In genomic region chr2:216991563-216991962, GRCh38 we compare ENCODE assay signal across 1 cellular context.
TF ChIP-seq lines count a peak whose summit lies in the region.

No MANE protein-coding gene starts in this region.

TF ChIP-seq in WTC11, 78 proteins besides CTCF, POLR2A, EP300 and RAD21 (continued from another document):
- TF ChIP-seq, protein P1, sequence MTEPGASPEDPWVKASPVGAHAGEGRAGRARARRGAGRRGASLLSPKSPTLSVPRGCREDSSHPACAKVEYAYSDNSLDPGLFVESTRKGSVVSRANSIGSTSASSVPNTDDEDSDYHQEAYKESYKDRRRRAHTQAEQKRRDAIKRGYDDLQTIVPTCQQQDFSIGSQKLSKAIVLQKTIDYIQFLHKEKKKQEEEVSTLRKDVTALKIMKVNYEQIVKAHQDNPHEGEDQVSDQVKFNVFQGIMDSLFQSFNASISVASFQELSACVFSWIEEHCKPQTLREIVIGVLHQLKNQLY (CRISPR knock-in tag; IDR thresholded peaks at IDR 0.05) = no peak
- TF ChIP-seq, protein P2, sequence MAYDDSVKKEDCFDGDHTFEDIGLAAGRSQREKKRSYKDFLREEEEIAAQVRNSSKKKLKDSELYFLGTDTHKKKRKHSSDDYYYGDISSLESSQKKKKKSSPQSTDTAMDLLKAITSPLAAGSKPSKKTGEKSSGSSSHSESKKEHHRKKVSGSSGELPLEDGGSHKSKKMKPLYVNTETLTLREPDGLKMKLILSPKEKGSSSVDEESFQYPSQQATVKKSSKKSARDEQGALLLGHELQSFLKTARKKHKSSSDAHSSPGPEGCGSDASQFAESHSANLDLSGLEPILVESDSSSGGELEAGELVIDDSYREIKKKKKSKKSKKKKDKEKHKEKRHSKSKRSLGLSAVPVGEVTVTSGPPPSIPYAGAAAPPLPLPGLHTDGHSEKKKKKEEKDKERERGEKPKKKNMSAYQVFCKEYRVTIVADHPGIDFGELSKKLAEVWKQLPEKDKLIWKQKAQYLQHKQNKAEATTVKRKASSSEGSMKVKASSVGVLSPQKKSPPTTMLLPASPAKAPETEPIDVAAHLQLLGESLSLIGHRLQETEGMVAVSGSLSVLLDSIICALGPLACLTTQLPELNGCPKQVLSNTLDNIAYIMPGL (CRISPR knock-in tag; IDR thresholded peaks at IDR 0.05) = no peak
- TF ChIP-seq TEAD1 (CRISPR knock-in tag; IDR thresholded peaks at IDR 0.05) (no peak), CREM (CRISPR knock-in tag; IDR thresholded peaks at IDR 0.05) (no peak), ZNF263 (CRISPR knock-in tag; IDR thresholded peaks at IDR 0.05; ENCODE audit: low read depth) (no peak)
